Comparison of ENCODE assay signal across 9 cellular contexts in the genomic region with DNA sequence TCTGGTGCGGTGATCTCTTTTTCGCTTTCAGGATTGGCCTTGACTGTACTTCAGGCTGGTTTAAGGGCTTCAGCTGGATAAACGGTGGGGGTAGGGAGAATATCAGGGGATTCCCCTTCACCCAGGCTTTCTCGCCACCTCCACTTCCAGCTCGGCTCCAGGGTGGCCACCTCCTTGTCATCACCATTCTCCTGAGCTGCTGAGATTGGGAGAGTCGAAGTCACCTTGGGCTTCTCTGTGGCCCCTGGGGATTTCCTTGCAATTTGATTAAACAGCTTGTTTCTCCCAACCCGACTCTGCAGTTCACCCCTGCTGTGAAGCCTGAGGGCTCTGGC. TPM values are rescaled to one million over a fixed set of nuclear protein-coding genes. Genes with fewer than 3 reads are reported as not detected.
DNase-seq lines count a peak whose midpoint lies in the region; ATAC-seq and TF ChIP-seq lines count a peak whose summit lies in the region.
"Had no signal": no experiment of that assay in that cellular context is flagged by ENCODE, and none has a peak within 500 bp of the region (broad histone marks: within the 10 kb centered on the region; RNA-seq: fewer than 3 reads in every experiment).

No MANE protein-coding gene starts in this region.

- intact Hi-C loops in activated T-helper 2 cell treated with anti-CD3 and anti-CD28 coated beads, Interferon-gamma antibody, Interleukin-2, Interleukin-4, amounts not matched to agents 10 μg/mL and 5 μg/mL and 100 μg/mL, durations not matched to agents 14 hours and 24 hours and 36 hours (cut with micrococcal nuclease), result loop anchor here (1.0 to 5.0 kb wide), 3 partner anchors 11 to 128 kb away; partner anchors contain the start of genes FKBP15, HDHD3 and SLC31A1

- peaks cover 18% of the 10 kb centered on the region for H3K36me3 Mint-ChIP-seq in activated T-helper 2 cell treated with anti-CD3 and anti-CD28 coated beads, Interferon-gamma antibody, Interleukin-2, Interleukin-4, amounts not matched to agents 10 μg/mL and 5 μg/mL and 100 μg/mL, durations not matched to agents 14 hours and 24 hours and 36 hours (ENCODE audit: low read depth)
- no peaks in the 10 kb centered on the region for H3K36me3 Mint-ChIP-seq in HFFc6 (ENCODE audit: low read depth)

- peak overlapping the region; percentile 97 for H3K27ac Mint-ChIP-seq in activated T-helper 2 cell treated with anti-CD3 and anti-CD28 coated beads, Interferon-gamma antibody, Interleukin-2, Interleukin-4, amounts not matched to agents 10 μg/mL and 5 μg/mL and 100 μg/mL, durations not matched to agents 14 hours and 24 hours and 36 hours
- no peak overlapping the region for H3K27ac Mint-ChIP-seq in HFFc6

- H3K4me1 Mint-ChIP-seq in activated T-helper 2 cell treated with anti-CD3 and anti-CD28 coated beads, Interferon-gamma antibody, Interleukin-2, Interleukin-4, amounts not matched to agents 10 μg/mL and 5 μg/mL and 100 μg/mL, durations not matched to agents 14 hours and 24 hours and 36 hours (ENCODE audit: low read depth), result peaks cover 40% of the 10 kb centered on the region
- no peaks in the 10 kb centered on the region for H3K4me1 Mint-ChIP-seq in HFFc6 (ENCODE audit: low read depth)

- DNase-seq in BE2C (peak; percentile 37), GM20000 (ENCODE audit: low spot score) (peak; percentile 63), HFFc6 (no peak), DMS114 treated with DMSO at 0.1 percent for 48 hours (lab: John Stamatoyannopoulos, UW; ENCODE audit: unreplicated experiment) (no peak)
- peak; percentile 20 for DNase-seq in activated T-helper 2 cell treated with anti-CD3 and anti-CD28 coated beads, Interferon-gamma antibody, Interleukin-2, Interleukin-4, amounts not matched to agents 10 μg/mL and 5 μg/mL and 100 μg/mL, durations not matched to agents 14 hours and 24 hours and 36 hours (ENCODE audit: low spot score)
- DNase-seq: IMR-90 had no signal

- TF ChIP-seq CTCF in BE2C (IDR thresholded peaks at IDR 0.05; ENCODE audit: low read depth, low read length), result no peak
- no peak for TF ChIP-seq CTCF in GM20000 (IDR thresholded peaks at IDR 0.05; ENCODE audit: extremely low read depth, missing control alignments)
- TF ChIP-seq CTCF in HFFc6 (IDR thresholded peaks at IDR 0.05), result no peak

- H3K9me3 ChIP-seq in BE2C (no peaks in the 10 kb centered on the region; the same call in 1 of the 2 replicates), mononuclear cell (ENCODE audit: low read depth, low read length) (no peaks in the 10 kb centered on the region)

- no peaks in the 10 kb centered on the region for H3K27me3 Mint-ChIP-seq in activated T-helper 2 cell treated with anti-CD3 and anti-CD28 coated beads, Interferon-gamma antibody, Interleukin-2, Interleukin-4, amounts not matched to agents 10 μg/mL and 5 μg/mL and 100 μg/mL, durations not matched to agents 14 hours and 24 hours and 36 hours (ENCODE audit: low read depth)
- peaks cover 42% of the 10 kb centered on the region for H3K27me3 Mint-ChIP-seq in HFFc6 (ENCODE audit: insufficient read depth)

- H3K27me3 ChIP-seq in BE2C, result peaks cover 11% of the 10 kb centered on the region
- H3K27me3 ChIP-seq in mononuclear cell (ENCODE audit: insufficient read depth, low read length), result peaks cover 10% of the 10 kb centered on the region

- H3K4me1 ChIP-seq in BE2C, result peaks cover 9% of the 10 kb centered on the region
- peaks cover 22% of the 10 kb centered on the region for H3K4me1 ChIP-seq in mononuclear cell (ENCODE audit: insufficient read depth, low read length)

- peak overlapping the region; percentile 88 for H3K4me3 Mint-ChIP-seq in activated T-helper 2 cell treated with anti-CD3 and anti-CD28 coated beads, Interferon-gamma antibody, Interleukin-2, Interleukin-4, amounts not matched to agents 10 μg/mL and 5 μg/mL and 100 μg/mL, durations not matched to agents 14 hours and 24 hours and 36 hours (ENCODE audit: low read depth)
- no peak overlapping the region for H3K4me3 Mint-ChIP-seq in HFFc6

- H3K4me3 ChIP-seq in BE2C (ENCODE audit: low read depth, low read length) (no peak overlapping the region), mononuclear cell (ENCODE audit: low read length) (peak overlapping the region; percentile 37)

- no peaks in the 10 kb centered on the region for H3K9me3 Mint-ChIP-seq in activated T-helper 2 cell treated with anti-CD3 and anti-CD28 coated beads, Interferon-gamma antibody, Interleukin-2, Interleukin-4, amounts not matched to agents 10 μg/mL and 5 μg/mL and 100 μg/mL, durations not matched to agents 14 hours and 24 hours and 36 hours
- no peaks in the 10 kb centered on the region for H3K9me3 Mint-ChIP-seq in HFFc6

- H3K36me3 ChIP-seq in BE2C, result no peaks in the 10 kb centered on the region

- ATAC-seq in HG02588 (IDR thresholded peaks at IDR 0.05; ENCODE audit: unreplicated experiment) (no peak), HG03354 (IDR thresholded peaks at IDR 0.05; ENCODE audit: poor library complexity, severe bottlenecking, unreplicated experiment) (no peak)

RNA-seq across cellular contexts. Expression of gene BSPRY, which starts 1.0 kb away (rescaled TPM):
- not detected for polyA plus RNA-seq in BE2C (2012; ENCODE audit: insufficient read depth, insufficient read length, low read depth)
- 11.1 and 12.5 TPM in 2 replicates for total RNA-seq in activated T-helper 2 cell treated with anti-CD3 and anti-CD28 coated beads, Interferon-gamma antibody, Interleukin-2, Interleukin-4, amounts not matched to agents 10 μg/mL and 5 μg/mL and 100 μg/mL, durations not matched to agents 14 hours and 24 hours and 36 hours
- total RNA-seq in mononuclear cell, result 0.42 TPM
- total RNA-seq in HFFc6 (2021; fragmentation: NEBNext Ultra II Directional; extraction: Animal tissue kit (Norgen Biotek cat#: 25700)), result not detected
- total RNA-seq: IMR-90 had no signal
- polyA plus RNA-seq: IMR-90 had no signal

RNA-seq across cellular contexts. Expression of gene WDR31, which starts 10.2 kb away (rescaled TPM):
- 1.6 TPM for polyA plus RNA-seq in BE2C (2012; ENCODE audit: insufficient read depth, insufficient read length, low read depth)
- 1.9 and 2.1 TPM in 2 replicates for total RNA-seq in activated T-helper 2 cell treated with anti-CD3 and anti-CD28 coated beads, Interferon-gamma antibody, Interleukin-2, Interleukin-4, amounts not matched to agents 10 μg/mL and 5 μg/mL and 100 μg/mL, durations not matched to agents 14 hours and 24 hours and 36 hours
- 0.21 TPM for total RNA-seq in mononuclear cell
- total RNA-seq in HFFc6 (2021; fragmentation: NEBNext Ultra II Directional; extraction: Animal tissue kit (Norgen Biotek cat#: 25700)), result 1 to 10 TPM in 4 of 6 experiments, under 1 TPM in 2; 0.84 to 1.6 (median 1.0) TPM

RNA-seq across cellular contexts. Expression of gene HDHD3, which starts 26.5 kb away (rescaled TPM):
- polyA plus RNA-seq in BE2C (2012; ENCODE audit: insufficient read depth, insufficient read length, low read depth), result 10.7 TPM
- 18.7 and 18.8 TPM in 2 replicates for total RNA-seq in activated T-helper 2 cell treated with anti-CD3 and anti-CD28 coated beads, Interferon-gamma antibody, Interleukin-2, Interleukin-4, amounts not matched to agents 10 μg/mL and 5 μg/mL and 100 μg/mL, durations not matched to agents 14 hours and 24 hours and 36 hours
- total RNA-seq in mononuclear cell, result 8.6 TPM
- 1 to 10 TPM; 3.3 to 4.8 (median 3.8) TPM for total RNA-seq in HFFc6 (2021; fragmentation: NEBNext Ultra II Directional; extraction: Animal tissue kit (Norgen Biotek cat#: 25700))

RNA-seq across cellular contexts. Expression of gene RNF183, which starts 47.1 kb away (rescaled TPM):
- polyA plus RNA-seq in BE2C (2012; ENCODE audit: insufficient read depth, insufficient read length, low read depth), result 0.74 TPM
- total RNA-seq in activated T-helper 2 cell treated with anti-CD3 and anti-CD28 coated beads, Interferon-gamma antibody, Interleukin-2, Interleukin-4, amounts not matched to agents 10 μg/mL and 5 μg/mL and 100 μg/mL, durations not matched to agents 14 hours and 24 hours and 36 hours, result 0.30 TPM in 1 of 2 replicates, not detected in the other
- total RNA-seq in mononuclear cell, result not detected
- not detected for total RNA-seq in HFFc6 (2021; fragmentation: NEBNext Ultra II Directional; extraction: Animal tissue kit (Norgen Biotek cat#: 25700))
- total RNA-seq: IMR-90 had no signal
- polyA plus RNA-seq: IMR-90 had no signal

RNA-seq across cellular contexts. Expression of gene ALAD, which starts 50.8 kb away (rescaled TPM):
- 23.6 TPM for polyA plus RNA-seq in BE2C (2012; ENCODE audit: insufficient read depth, insufficient read length, low read depth)
- total RNA-seq in activated T-helper 2 cell treated with anti-CD3 and anti-CD28 coated beads, Interferon-gamma antibody, Interleukin-2, Interleukin-4, amounts not matched to agents 10 μg/mL and 5 μg/mL and 100 μg/mL, durations not matched to agents 14 hours and 24 hours and 36 hours, result 27.9 and 28.3 TPM in 2 replicates
- total RNA-seq in mononuclear cell, result 6.8 TPM
- total RNA-seq in HFFc6 (2021; fragmentation: NEBNext Ultra II Directional; extraction: Animal tissue kit (Norgen Biotek cat#: 25700)), result 10 to 100 TPM; 27.8 to 31.0 (median 30.3) TPM

Comparison
In these comparisons a context has a peak if more than half of its experiments do, and no peak if none do; other contexts are left out.
1. DNase-seq: peak in BE2C (single experiment), GM20000 (single experiment) and activated T-helper 2 cell treated with anti-CD3 and anti-CD28 coated beads, Interferon-gamma antibody, Interleukin-2, Interleukin-4, amounts not matched to agents 10 μg/mL and 5 μg/mL and 100 μg/mL, durations not matched to agents 14 hours and 24 hours and 36 hours (single experiment); none in HFFc6 (single experiment) and DMS114 treated with DMSO at 0.1 percent for 48 hours (single experiment).